Comparison of ENCODE assay signal across 24 cellular contexts in genomic region chr19:49103331-49104085, GRCh38. TPM values are rescaled to one million over a fixed set of nuclear protein-coding genes. Genes with fewer than 3 reads are reported as not detected.
"Had no signal": no experiment of that assay in that cellular context is flagged by ENCODE, and none has a peak within 500 bp of the region (broad histone marks: within the 10 kb centered on the region; RNA-seq: fewer than 3 reads in every experiment).

No MANE protein-coding gene starts in this region.

- H3K27me3 Mint-ChIP-seq: activated CD4-positive, alpha-beta T cell treated with anti-CD3 and anti-CD28 coated beads, Interleukin-2, amount 10 ng/mL, durations not matched to agents 24 days and 14 days; activated CD8-positive, alpha-beta T cell treated with anti-CD3 and anti-CD28 coated beads for 36 hours had no signal

- H3K27ac ChIP-seq: body of pancreas, neural progenitor cell, ovary, testis, upper lobe of left lung had no signal

- H3K9me3 ChIP-seq: body of pancreas, ovary, testis, upper lobe of left lung had no signal

- ATAC-seq: activated CD8-positive, alpha-beta T cell treated with anti-CD3 and anti-CD28 coated beads for 36 hours; activated T-cell treated with anti-CD3 and anti-CD28 coated beads, Interleukin-2, amount 50 U/mL, for 4 hours; body of pancreas; left lobe of liver; stimulated activated effector memory CD8-positive, alpha-beta T cell treated with anti-CD3 and anti-CD28 coated beads, Interleukin-12 subunit alpha, Interleukin-12 subunit beta, amount 100 ng/mL, for 72 hours had no signal

- H3K4me1 ChIP-seq: neural progenitor cell, upper lobe of left lung had no signal

- H3K4me3 ChIP-seq: body of pancreas, neural progenitor cell, ovary, smooth muscle cell, testis, upper lobe of left lung had no signal

- H3K27ac Mint-ChIP-seq: activated CD4-positive, alpha-beta T cell treated with anti-CD3 and anti-CD28 coated beads, Interleukin-2, amount 10 ng/mL, durations not matched to agents 24 days and 14 days; activated CD8-positive, alpha-beta T cell treated with anti-CD3 and anti-CD28 coated beads for 36 hours; activated naive CD4-positive, alpha-beta T cell treated with anti-CD3 and anti-CD28 coated beads for 36 hours; neural progenitor cell had no signal

- H3K27me3 ChIP-seq: body of pancreas, neural progenitor cell, ovary, testis, upper lobe of left lung had no signal

- H3K9me3 Mint-ChIP-seq: activated CD4-positive, alpha-beta T cell treated with anti-CD3 and anti-CD28 coated beads, Interleukin-2, amount 10 ng/mL, durations not matched to agents 24 days and 14 days; activated CD8-positive, alpha-beta T cell treated with anti-CD3 and anti-CD28 coated beads for 36 hours; activated naive CD4-positive, alpha-beta T cell treated with anti-CD3 and anti-CD28 coated beads for 36 hours; activated T-cell treated with anti-CD3 and anti-CD28 coated beads, Interleukin-2, amount 50 U/mL, for 4 hours; neural progenitor cell; stimulated activated effector memory CD8-positive, alpha-beta T cell treated with anti-CD3 and anti-CD28 coated beads, Interleukin-12 subunit alpha, Interleukin-12 subunit beta, amount 100 ng/mL, for 72 hours had no signal

- DNase-seq: activated CD4-positive, alpha-beta T cell treated with anti-CD3 and anti-CD28 coated beads, Interleukin-2, amount 10 ng/mL, durations not matched to agents 24 days and 14 days; activated CD8-positive, alpha-beta T cell treated with anti-CD3 and anti-CD28 coated beads for 36 hours; activated naive CD4-positive, alpha-beta T cell treated with anti-CD3 and anti-CD28 coated beads for 36 hours; activated T-cell treated with anti-CD3 and anti-CD28 coated beads, Interleukin-2, amount 50 U/mL, for 4 hours; body of pancreas; central memory CD4-positive, alpha-beta T cell; erythroblast; head of caudate nucleus; mammary epithelial cell; ovary; stimulated activated CD4-positive, alpha-beta T cell treated with anti-CD3 and anti-CD28 coated beads, Interleukin-4, amount 100 ng/mL, for 24 hours; T-helper 9 cell; testis had no signal

- H2AFZ ChIP-seq: neural progenitor cell had no signal

- FAIRE-seq: colon, endometrium, frontal cortex, keratinocyte had no signal

- H3K9ac ChIP-seq: neural progenitor cell had no signal

- H3K36me3 ChIP-seq: ovary had no signal

- H3K4me3 Mint-ChIP-seq: activated CD4-positive, alpha-beta T cell treated with anti-CD3 and anti-CD28 coated beads, Interleukin-2, amount 10 ng/mL, durations not matched to agents 24 days and 14 days; activated CD8-positive, alpha-beta T cell treated with anti-CD3 and anti-CD28 coated beads for 36 hours; activated naive CD4-positive, alpha-beta T cell treated with anti-CD3 and anti-CD28 coated beads for 36 hours; activated T-cell treated with anti-CD3 and anti-CD28 coated beads, Interleukin-2, amount 50 U/mL, for 4 hours; neural progenitor cell; stimulated activated effector memory CD8-positive, alpha-beta T cell treated with anti-CD3 and anti-CD28 coated beads, Interleukin-12 subunit alpha, Interleukin-12 subunit beta, amount 100 ng/mL, for 72 hours had no signal

- H3K4me2 ChIP-seq: neural progenitor cell, smooth muscle cell had no signal

RNA-seq across cellular contexts. Expression of gene KCNA7, which starts 31.0 kb away (rescaled TPM):
- total RNA-seq: activated CD4-positive, alpha-beta T cell treated with anti-CD3 and anti-CD28 coated beads, Interleukin-2, amount 10 ng/mL, durations not matched to agents 24 days and 14 days; activated CD8-positive, alpha-beta T cell treated with anti-CD3 and anti-CD28 coated beads for 36 hours; activated naive CD4-positive, alpha-beta T cell treated with anti-CD3 and anti-CD28 coated beads for 36 hours; activated T-cell treated with anti-CD3 and anti-CD28 coated beads, Interleukin-2, amount 50 U/mL, for 4 hours; body of pancreas; frontal cortex; left lobe of liver; ovary; pulmonary artery endothelial cell; sciatic nerve; smooth muscle cell; upper lobe of left lung had no signal
- polyA plus RNA-seq: keratinocyte, mammary epithelial cell, ovary had no signal
